In genomic region chr6:139743629-139744028, GRCh38 we compare ENCODE assay signal across 14 cellular contexts.
A peak's percentile ranks its signal among the peaks of the same experiment; 100 is the strongest.
DNase-seq lines count a peak whose midpoint lies in the region; ATAC-seq and TF ChIP-seq lines count a peak whose summit lies in the region.
"Had no signal": no experiment of that assay in that cellular context is flagged by ENCODE, and none has a peak within 500 bp of the region (broad histone marks: within the 10 kb centered on the region; RNA-seq: fewer than 3 reads in every experiment).

No MANE protein-coding gene starts in this region.

- TF ChIP-seq CTCF in fibroblast of pulmonary artery (IDR thresholded peaks at IDR 0.05; ENCODE audit: low read length, missing control alignments) = no peak

- DNase-seq in GM04503 (ENCODE audit: low read depth) = peak; percentile 96
- peak; percentile 75 to 94 for DNase-seq in SW 1271 (lab: John Stamatoyannopoulos, UW)
- peak; percentile 97 for DNase-seq in fibroblast of pulmonary artery (ENCODE audit: low read depth)
- DNase-seq in renal cortical epithelial cell (ENCODE audit: low read depth) = peak; percentile 100
- no peak for DNase-seq in NCI-H2107 (lab: John Stamatoyannopoulos, UW)
- DNase-seq in activated effector memory CD4-positive, alpha-beta T cell treated with anti-CD3 and anti-CD28 coated beads, Interleukin-2, amount 50 U/mL, for 16 hours = no peak
- DNase-seq: activated T-cell treated with anti-CD3 and anti-CD28 coated beads, Interleukin-2, amount 50 U/mL, for 4 hours; DMS153; effector CD4-positive, alpha-beta T cell; NCI-H1105 treated with DMSO at 0.1 percent for 48 hours; stimulated activated CD8-positive, alpha-beta memory T cell treated with anti-CD3 and anti-CD28 coated beads, Interleukin-4, amount 100 ng/mL, for 48 hours had no signal

- no peak for ATAC-seq in HG02571 (IDR thresholded peaks at IDR 0.05; ENCODE audit: unreplicated experiment)
- no peak for ATAC-seq in HG02884 (IDR thresholded peaks at IDR 0.05; ENCODE audit: unreplicated experiment)
- ATAC-seq: activated T-cell treated with anti-CD3 and anti-CD28 coated beads, Interleukin-2, amount 50 U/mL, for 4 hours; sciatic nerve had no signal

- no peak overlapping the region for H3K4me3 ChIP-seq in fibroblast of pulmonary artery (replicated peaks; ENCODE audit: low read depth, low read length)

Comparison
In these comparisons a context has a peak if more than half of its experiments do, and no peak if none do; other contexts are left out.
1. DNase-seq: peak in GM04503 (single experiment), SW 1271 (2 of 2), fibroblast of pulmonary artery (single experiment) and renal cortical epithelial cell (single experiment); none in NCI-H2107 (single experiment) and activated effector memory CD4-positive, alpha-beta T cell treated with anti-CD3 and anti-CD28 coated beads, Interleukin-2, amount 50 U/mL, for 16 hours (single experiment).